19 cellular contexts compared by ENCODE assay signal in genomic region chr6:134434019-134434949, GRCh38.
"Had no signal": no experiment of that assay in that cellular context is flagged by ENCODE, and none has a peak within 500 bp of the region (broad histone marks: within the 10 kb centered on the region; RNA-seq: fewer than 3 reads in every experiment).

No MANE protein-coding gene starts in this region.

- H3K27me3 ChIP-seq: gastrocnemius medialis, heart left ventricle, suprapubic skin had no signal

- H3K4me3 ChIP-seq: gastrocnemius medialis, heart left ventricle, prostate gland, SK-N-MC, suprapubic skin had no signal

- ATAC-seq: effector memory CD8-positive, alpha-beta T cell; gastrocnemius medialis; heart left ventricle; right cardiac atrium had no signal

- H3K27ac Mint-ChIP-seq: activated naive CD8-positive, alpha-beta T cell treated with anti-CD3 and anti-CD28 coated beads, Interleukin-2, amount 10 ng/mL, durations not matched to agents 7 days and 5 days; effector memory CD8-positive, alpha-beta T cell; immature natural killer cell; T-cell had no signal

- H3K9me3 Mint-ChIP-seq: activated naive CD8-positive, alpha-beta T cell treated with anti-CD3 and anti-CD28 coated beads, Interleukin-2, amount 10 ng/mL, durations not matched to agents 7 days and 5 days; effector memory CD8-positive, alpha-beta T cell; immature natural killer cell; T-cell had no signal

- DNase-seq: activated CD4-positive, alpha-beta T cell treated with anti-CD3 and anti-CD28 coated beads for 1 hour; activated naive CD8-positive, alpha-beta T cell treated with anti-CD3 and anti-CD28 coated beads, Interleukin-2, amount 10 ng/mL, durations not matched to agents 7 days and 5 days; activated T-cell treated with anti-CD3 and anti-CD28 coated beads for 4 hours; dermis blood vessel endothelial cell; effector memory CD8-positive, alpha-beta T cell; gastrocnemius medialis; heart left ventricle; immature natural killer cell; mesendoderm; right cardiac atrium; small intestine; stimulated activated CD4-positive, alpha-beta T cell treated with anti-CD3 and anti-CD28 coated beads, Interleukin-4, amount 100 ng/mL, for 24 hours; stimulated activated naive CD4-positive, alpha-beta T cell treated with Interleukin-2 at 50 U/mL for 16 hours; trophoblast cell had no signal

- H3K27ac ChIP-seq: gastrocnemius medialis, heart left ventricle, prostate gland, SK-N-MC, suprapubic skin, VCaP had no signal

- H3K36me3 Mint-ChIP-seq: immature natural killer cell, T-cell had no signal

- H3K4me3 Mint-ChIP-seq: activated naive CD8-positive, alpha-beta T cell treated with anti-CD3 and anti-CD28 coated beads, Interleukin-2, amount 10 ng/mL, durations not matched to agents 7 days and 5 days; immature natural killer cell; T-cell had no signal

- H3K27me3 Mint-ChIP-seq: activated naive CD8-positive, alpha-beta T cell treated with anti-CD3 and anti-CD28 coated beads, Interleukin-2, amount 10 ng/mL, durations not matched to agents 7 days and 5 days; T-cell had no signal

- FAIRE-seq: small intestine had no signal

- H3K36me3 ChIP-seq: gastrocnemius medialis, heart left ventricle, prostate gland, suprapubic skin had no signal

- H3K4me1 Mint-ChIP-seq: immature natural killer cell had no signal

- H3K9me3 ChIP-seq: gastrocnemius medialis, heart left ventricle, prostate gland, suprapubic skin had no signal

- H3K4me1 ChIP-seq: prostate gland had no signal
